11 cellular contexts compared by ENCODE assay signal in genomic region chr16:82655720-82656500, GRCh38. TPM values are rescaled to one million over a fixed set of nuclear protein-coding genes. Genes with fewer than 3 reads are reported as not detected.
DNase-seq lines count a peak whose midpoint lies in the region; FAIRE-seq and TF ChIP-seq lines count a peak whose summit lies in the region.
"Had no signal": no experiment of that assay in that cellular context is flagged by ENCODE, and none has a peak within 500 bp of the region (broad histone marks: within the 10 kb centered on the region; RNA-seq: fewer than 3 reads in every experiment).

No MANE protein-coding gene starts in this region.

- H3K36me3 Mint-ChIP-seq in Caco-2 (ENCODE audit: insufficient read depth, unreplicated experiment) = no peaks in the 10 kb centered on the region
- no peaks in the 10 kb centered on the region for H3K36me3 Mint-ChIP-seq in activated CD4-positive, alpha-beta memory T cell treated with anti-CD3 and anti-CD28 coated beads for 36 hours
- H3K36me3 Mint-ChIP-seq: memory B cell had no signal

- H3K4me2 ChIP-seq in BLaER1 (0 out of 2 replicates have a peak overlapping the region, but pooled peaks have one; percentile 2), keratinocyte (ENCODE audit: control insufficient read depth, extremely low read depth, insufficient read depth, low read depth, low read length) (no peak overlapping the region)

- no peak overlapping the region for H3K9ac ChIP-seq in BLaER1
- no peak overlapping the region for H3K9ac ChIP-seq in keratinocyte (ENCODE audit: control insufficient read depth, extremely low read depth, insufficient read depth, low read length)

- H4K20me1 ChIP-seq in BLaER1 (no peaks in the 10 kb centered on the region), keratinocyte (ENCODE audit: control insufficient read depth, extremely low read depth, insufficient read depth, low read length) (no peaks in the 10 kb centered on the region)

- H3K27ac ChIP-seq in BLaER1 = no peak overlapping the region
- peak overlapping the region; percentile 90 for H3K27ac ChIP-seq in keratinocyte (ENCODE audit: control insufficient read depth, insufficient read depth, low read length)
- H3K27ac ChIP-seq: prostate gland had no signal

- no peak overlapping the region for H2AFZ ChIP-seq in keratinocyte (ENCODE audit: control insufficient read depth, low read length)

- H3K27ac Mint-ChIP-seq in Caco-2 (ENCODE audit: unreplicated experiment) = peak overlapping the region; percentile 19
- peak overlapping the region; percentile 82 for H3K27ac Mint-ChIP-seq in activated CD4-positive, alpha-beta memory T cell treated with anti-CD3 and anti-CD28 coated beads for 36 hours
- H3K27ac Mint-ChIP-seq: memory B cell had no signal

- no peaks in the 10 kb centered on the region for H3K9me1 ChIP-seq in keratinocyte (ENCODE audit: control insufficient read depth, extremely low read depth, insufficient read depth, low read length)

- peaks cover 84% of the 10 kb centered on the region for H3K79me2 ChIP-seq in keratinocyte (ENCODE audit: control insufficient read depth, insufficient read depth, low read length)

- H3K27me3 ChIP-seq in BLaER1 = no peaks in the 10 kb centered on the region
- H3K27me3 ChIP-seq in Caco-2 (replicated peaks; ENCODE audit: control insufficient read depth, insufficient read depth, low read length) = no peaks in the 10 kb centered on the region
- no peaks in the 10 kb centered on the region for H3K27me3 ChIP-seq in keratinocyte (ENCODE audit: control insufficient read depth, extremely low read depth, insufficient read depth, low read length)
- H3K27me3 ChIP-seq: MG63 had no signal

- intact Hi-C loops in Caco-2 (cut with micrococcal nuclease; ENCODE audit: unreplicated experiment) = no loop called here
- intact Hi-C loops in activated CD4-positive, alpha-beta memory T cell treated with anti-CD3 and anti-CD28 coated beads for 36 hours (cut with micrococcal nuclease) = loop anchor here (1.0 to 10.0 kb wide), 2 partner anchors 15 to 1651 kb away; partner anchors contain the start of genes CENPN and CMC2

- no peak overlapping the region for H3K4me3 ChIP-seq in BLaER1
- no peak overlapping the region for H3K4me3 ChIP-seq in Caco-2 (ENCODE audit: low read depth, low read length)
- no peak overlapping the region for H3K4me3 ChIP-seq in keratinocyte (ENCODE audit: control insufficient read depth in 2 of 3, extremely low read depth in 1 of 3, insufficient read depth in 2 of 3, low read depth in 1 of 3, low read length in 3 of 3)
- no peak overlapping the region for H3K4me3 ChIP-seq in foreskin fibroblast (ENCODE audit: low read depth in 1 of 2, low read length in 2 of 2)
- H3K4me3 ChIP-seq: MG63, prostate gland had no signal

- H3K9me3 Mint-ChIP-seq in Caco-2 (ENCODE audit: unreplicated experiment) = peaks cover 20% of the 10 kb centered on the region
- no peaks in the 10 kb centered on the region for H3K9me3 Mint-ChIP-seq in activated CD4-positive, alpha-beta memory T cell treated with anti-CD3 and anti-CD28 coated beads for 36 hours
- H3K9me3 Mint-ChIP-seq: memory B cell had no signal

- CTCF ChIA-PET in Caco-2 (lab: Charles Lee) = no interaction called here
- CTCF ChIA-PET in activated CD4-positive, alpha-beta memory T cell treated with anti-CD3 and anti-CD28 coated beads for 36 hours (lab: Charles Lee) = interaction anchor here (0.6 to 1.7 kb wide), 5 partner anchors 12 to 16 kb away, joined by 3 to 14 read pairs (median 3); no protein-coding TSS in a partner anchor

- FAIRE-seq in keratinocyte (lab: Jason Lieb, UNC) = no peak

- H3K36me3 ChIP-seq in BLaER1 = no peaks in the 10 kb centered on the region
- H3K36me3 ChIP-seq in Caco-2 (ENCODE audit: control insufficient read depth, insufficient read depth, low read length) = no peaks in the 10 kb centered on the region
- no peaks in the 10 kb centered on the region for H3K36me3 ChIP-seq in keratinocyte (ENCODE audit: control insufficient read depth in 2 of 2, extremely low read depth in 1 of 2, insufficient read depth in 2 of 2, low read length in 2 of 2)
- H3K36me3 ChIP-seq: MG63, prostate gland had no signal

- dilution Hi-C loops in keratinocyte (cut with MboI; ENCODE audit: extremely low pct_ligation_motif_present, low sequenced_read_pairs) = no loop called here

- POLR2A ChIA-PET in Caco-2 (lab: Charles Lee) = no interaction called here
- POLR2A ChIA-PET in activated CD4-positive, alpha-beta memory T cell treated with anti-CD3 and anti-CD28 coated beads for 36 hours (lab: Charles Lee) = interaction anchor here (0.6 to 1.4 kb wide), 3 partner anchors 16 to 1033 kb away, joined by 3 read pairs; no protein-coding TSS in a partner anchor

- no TSS peak for BruUV-seq in Caco-2 (replicated peaks; lab: Mats Ljungman, UMichigan)

- H3K4me1 ChIP-seq in BLaER1 = peaks cover 43% of the 10 kb centered on the region
- peaks cover 45% of the 10 kb centered on the region for H3K4me1 ChIP-seq in Caco-2
- peaks cover 74% of the 10 kb centered on the region for H3K4me1 ChIP-seq in keratinocyte (ENCODE audit: control insufficient read depth, extremely low read depth, insufficient read depth, low read length)
- H3K4me1 ChIP-seq: prostate gland had no signal

- no peak for TF ChIP-seq CTCF in Caco-2 (IDR thresholded peaks at IDR 0.05; ENCODE audit: insufficient read depth in 1 of 2, low read depth in 1 of 2, low read length in 1 of 2, severe bottlenecking in 1 of 2, unreplicated experiment in 1 of 2)
- TF ChIP-seq CTCF in keratinocyte (optimal IDR thresholded peaks at IDR 0.05 in 1 of 3, IDR thresholded peaks at IDR 0.05 in 1 of 3, conservative IDR thresholded peaks at IDR 0.05 in 1 of 3; ENCODE audit: extremely low read depth in 1 of 3, insufficient read depth in 2 of 3, low read length in 3 of 3) = no peak
- TF ChIP-seq CTCF in foreskin fibroblast (IDR thresholded peaks at IDR 0.05; ENCODE audit: low read depth, low read length) = no peak

- DNase-seq in Caco-2 = no peak
- DNase-seq in activated CD4-positive, alpha-beta memory T cell treated with anti-CD3 and anti-CD28 coated beads for 36 hours = peak; percentile 15
- DNase-seq in keratinocyte (ENCODE audit: low read depth, low spot score) = no peak
- no peak for DNase-seq in GOT3 (lab: John Stamatoyannopoulos, UW)
- no peak for DNase-seq in cerebellar nuclear complex (lab: John Stamatoyannopoulos, UW)
- no peak for DNase-seq in foreskin fibroblast
- no peak for DNase-seq in HT-29 (ENCODE audit: low spot score)

- H3K9me3 ChIP-seq in BLaER1 = no peaks in the 10 kb centered on the region
- H3K9me3 ChIP-seq in Caco-2 = peaks cover 6% of the 10 kb centered on the region; the same call in 1 of the 2 replicates
- no peaks in the 10 kb centered on the region for H3K9me3 ChIP-seq in keratinocyte (ENCODE audit: control insufficient read depth, low read depth, low read length)
- H3K9me3 ChIP-seq: MG63, prostate gland had no signal

- H3K27me3 Mint-ChIP-seq in Caco-2 (ENCODE audit: insufficient read depth, unreplicated experiment) = no peaks in the 10 kb centered on the region
- H3K27me3 Mint-ChIP-seq in activated CD4-positive, alpha-beta memory T cell treated with anti-CD3 and anti-CD28 coated beads for 36 hours = no peaks in the 10 kb centered on the region

- no peak overlapping the region for H3K4me3 Mint-ChIP-seq in Caco-2 (ENCODE audit: unreplicated experiment)
- H3K4me3 Mint-ChIP-seq in activated CD4-positive, alpha-beta memory T cell treated with anti-CD3 and anti-CD28 coated beads for 36 hours = peak overlapping the region; percentile 14
- H3K4me3 Mint-ChIP-seq: memory B cell had no signal

- H3K4me1 Mint-ChIP-seq in Caco-2 (ENCODE audit: low read depth, unreplicated experiment) = peaks cover 31% of the 10 kb centered on the region
- H3K4me1 Mint-ChIP-seq in activated CD4-positive, alpha-beta memory T cell treated with anti-CD3 and anti-CD28 coated beads for 36 hours (ENCODE audit: low read depth) = peaks cover 87% of the 10 kb centered on the region

RNA-seq across cellular contexts. Expression of gene CDH13, which starts 29.1 kb away (rescaled TPM):
- total RNA-seq in Caco-2 (2022) = 2.2 and 3.5 TPM in 2 replicates
- total RNA-seq in activated CD4-positive, alpha-beta memory T cell treated with anti-CD3 and anti-CD28 coated beads for 36 hours = not detected
- polyA plus RNA-seq in keratinocyte = 111 to 137 TPM (median 116 TPM) in 3 replicates
- polyA plus RNA-seq in keratinocyte (2011; ENCODE audit: low read depth) = 82.1 TPM
- polyA plus RNA-seq in keratinocyte (2011; cell fraction: cytosol; rRNA removed) = 53.8 and 54.0 TPM in 2 replicates
- 150 and 170 TPM in 2 replicates for polyA plus RNA-seq in keratinocyte (2011; cell fraction: nucleus; rRNA removed)
- polyA plus RNA-seq in keratinocyte (2012; ENCODE audit: low replicate concordance) = 29.1 and 86.4 TPM in 2 replicates
- polyA minus RNA-seq in keratinocyte = 137 to 178 TPM (median 152 TPM) in 3 replicates
- polyA minus RNA-seq in keratinocyte (2011; cell fraction: cytosol; rRNA and poly(A)+ RNA removed) = 77.5 TPM
- polyA minus RNA-seq in keratinocyte (2011; cell fraction: nucleus; rRNA and poly(A)+ RNA removed) = 172 and 448 TPM in 2 replicates
- total RNA-seq in HT-29 (2014; rRNA removed; shearing (Covaris generic)) = not detected in 2 replicates
